ENCODE assay signal across 8 cellular contexts in the genomic region with DNA sequence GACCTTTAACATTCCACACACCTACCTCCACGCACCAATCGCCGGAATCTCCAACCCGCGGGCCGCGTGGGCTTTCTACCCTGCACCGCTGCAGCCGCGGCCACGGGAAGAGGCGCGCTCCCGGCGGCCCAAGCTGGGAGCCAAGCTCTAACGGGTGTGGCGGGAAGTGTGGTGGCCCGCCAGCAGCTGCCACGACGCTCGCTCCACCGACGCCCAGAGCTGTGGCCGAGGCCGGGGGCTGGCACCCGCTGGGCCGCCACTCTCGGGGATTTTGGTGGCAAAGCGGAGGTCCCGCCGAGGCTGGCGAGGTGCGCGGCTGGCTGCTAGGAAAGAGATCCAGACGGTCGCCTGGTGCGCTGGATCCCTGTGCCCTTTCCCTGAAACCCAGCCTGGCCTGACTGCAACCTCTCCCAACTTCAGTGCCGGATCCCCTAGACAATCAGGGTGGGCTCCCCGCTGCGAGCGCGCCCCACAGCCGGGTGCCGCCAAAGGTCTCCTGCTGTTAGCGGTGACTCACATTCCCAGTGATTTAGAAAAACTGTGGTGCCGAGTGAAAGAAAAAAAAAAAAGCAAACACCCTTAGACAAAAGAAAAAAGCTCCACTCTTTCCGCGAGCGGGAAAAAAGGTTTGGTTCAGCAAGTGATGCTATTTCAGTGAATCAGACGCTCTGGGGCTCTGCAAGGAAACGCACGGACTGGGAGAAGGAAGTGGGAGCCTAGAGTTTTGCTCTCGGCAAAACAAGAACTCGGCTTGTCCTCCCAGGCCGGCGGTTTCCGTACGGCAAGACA. TPM values are rescaled to one million over a fixed set of nuclear protein-coding genes. Genes with fewer than 3 reads are reported as not detected.
DNase-seq lines count a peak whose midpoint lies in the region; ATAC-seq and TF ChIP-seq lines count a peak whose summit lies in the region.

No MANE protein-coding gene starts in this region.

- H3K4me1 ChIP-seq in muscle layer of duodenum (ENCODE audit: control insufficient read depth in 1 of 2, insufficient read depth in 2 of 2, low read length in 2 of 2) (peaks cover 0 to 28% of the 10 kb centered on the region in 2 donors), thoracic aorta (ENCODE audit: control insufficient read depth in 1 of 2, low read depth in 2 of 2) (peaks cover 4 to 41% of the 10 kb centered on the region in 2 donors)

- TF ChIP-seq CTCF in activated B cell treated with CpG ODN at 0.5 μM for 24 hours (IDR thresholded peaks at IDR 0.05) (no peak), epithelial cell of proximal tubule (conservative IDR thresholded peaks at IDR 0.05; ENCODE audit: low read depth, low read length) (no peak), thoracic aorta (IDR thresholded peaks at IDR 0.05) (no peak), GM10266 (IDR thresholded peaks at IDR 0.05; ENCODE audit: control insufficient read depth, insufficient read depth, low read depth, missing control alignments) (no peak)

- H3K4me3 Mint-ChIP-seq in activated B cell treated with CpG ODN at 0.5 μM for 24 hours = peak overlapping the region; percentile 86

- peak overlapping the region; percentile 65 for H3K27ac Mint-ChIP-seq in activated B cell treated with CpG ODN at 0.5 μM for 24 hours

- no peaks in the 10 kb centered on the region for H3K9me3 Mint-ChIP-seq in activated B cell treated with CpG ODN at 0.5 μM for 24 hours

- H3K27ac ChIP-seq in muscle layer of duodenum (ENCODE audit: low read length) (no peak overlapping the region), thoracic aorta (peak overlapping the region; percentile 17 to 40)

- ATAC-seq in activated B cell treated with CpG ODN at 0.5 μM for 24 hours (ENCODE audit: low read depth) = no peak
- no peak for ATAC-seq in thoracic aorta (ENCODE audit: insufficient number of reproducible peaks, low FRiP score, low read depth)

- H3K9me3 ChIP-seq in muscle layer of duodenum (ENCODE audit: control insufficient read depth in 1 of 2, low read length in 2 of 2) (no peaks in the 10 kb centered on the region), thoracic aorta (no peaks in the 10 kb centered on the region)

- POLR2A ChIA-PET in activated B cell treated with CpG ODN at 0.5 μM for 24 hours (lab: Charles Lee) = interaction anchor here (0.5 to 2.0 kb wide), 8 partner anchors 10 to 581 kb away, joined by 3 to 15 read pairs (median 4); no protein-coding TSS in a partner anchor

- peaks cover 20% of the 10 kb centered on the region for H3K27me3 ChIP-seq in muscle layer of duodenum (ENCODE audit: low read depth, low read length)
- no peaks in the 10 kb centered on the region for H3K27me3 ChIP-seq in thoracic aorta (replicated peaks; ENCODE audit: insufficient read depth)

- DNase-seq in NCI-H748 (lab: John Stamatoyannopoulos, UW; ENCODE audit: unreplicated experiment) = peak; percentile 72
- no peak for DNase-seq in NCI-H748 treated with DMSO at 0.1 percent for 48 hours (lab: John Stamatoyannopoulos, UW)
- peak; percentile 45 for DNase-seq in activated B cell treated with CpG ODN at 0.5 μM for 24 hours
- DNase-seq in epithelial cell of proximal tubule (ENCODE audit: low read depth) = no peak
- DNase-seq in thoracic aorta (ENCODE audit: low spot score) = no peak
- DNase-seq in NCI-H2171 (lab: John Stamatoyannopoulos, UW) = no peak
- DNase-seq in GM10266 (ENCODE audit: extremely low spot score) = no peak

- H3K4me3 ChIP-seq in epithelial cell of proximal tubule (ENCODE audit: low read depth, low read length) = peak overlapping the region; percentile 54
- H3K4me3 ChIP-seq in muscle layer of duodenum (ENCODE audit: low read depth in 1 of 2, low read length in 2 of 2) = peak overlapping the region; percentile 60 to 95
- peak overlapping the region; percentile 86 for H3K4me3 ChIP-seq in thoracic aorta

- peaks cover 17% of the 10 kb centered on the region for H3K36me3 Mint-ChIP-seq in activated B cell treated with CpG ODN at 0.5 μM for 24 hours (ENCODE audit: low read depth)

- H3K27me3 Mint-ChIP-seq in activated B cell treated with CpG ODN at 0.5 μM for 24 hours = peaks cover 19% of the 10 kb centered on the region

- intact Hi-C loops in activated B cell treated with CpG ODN at 0.5 μM for 24 hours (cut with micrococcal nuclease) = loop anchor here (1.0 to 5.0 kb wide), 5 partner anchors 89 to 581 kb away; no protein-coding TSS in a partner anchor

- no peaks in the 10 kb centered on the region for H3K36me3 ChIP-seq in muscle layer of duodenum (ENCODE audit: control insufficient read depth in 1 of 2, insufficient read depth in 2 of 2, low read length in 2 of 2)
- H3K36me3 ChIP-seq in thoracic aorta = no peaks in the 10 kb centered on the region

- H3K4me1 Mint-ChIP-seq in activated B cell treated with CpG ODN at 0.5 μM for 24 hours = peaks cover 40% of the 10 kb centered on the region

- CTCF ChIA-PET in activated B cell treated with CpG ODN at 0.5 μM for 24 hours (lab: Charles Lee) = interaction anchor here (0.8 to 2.0 kb wide), 7 partner anchors 9 to 305 kb away, joined by 3 to 15 read pairs (median 3); no protein-coding TSS in a partner anchor

RNA-seq across cellular contexts. Expression of a gene that starts 2.9 kb away (rescaled TPM):
- total RNA-seq in activated B cell treated with CpG ODN at 0.5 μM for 24 hours (205 and 221 TPM in 2 replicates), epithelial cell of proximal tubule (3.5 and 4.1 TPM in 2 replicates), thoracic aorta (10 to 100 TPM; 16.4 to 17.4 TPM)

Comparison
In these comparisons a context has a peak if more than half of its experiments do, and no peak if none do; other contexts are left out.
1. DNase-seq: peak in NCI-H748 (single experiment) and activated B cell treated with CpG ODN at 0.5 μM for 24 hours (single experiment); none in NCI-H748 treated with DMSO at 0.1 percent for 48 hours (single experiment), epithelial cell of proximal tubule (single experiment), thoracic aorta (single experiment), NCI-H2171 (single experiment) and GM10266 (single experiment).
2. RNA of a gene that starts 2.9 kb away (total RNA-seq): 205 to 221 TPM in activated B cell treated with CpG ODN at 0.5 μM for 24 hours; 16.4 to 17.4 TPM in thoracic aorta and 3.5 to 4.1 TPM in epithelial cell of proximal tubule; every median in the first group is over 10 times any median in the second.
3. Peak in every context shown above with its lines, with median percentiles within 50 percentile points of each other: H3K4me3 ChIP-seq.